19 cellular contexts compared by ENCODE assay signal in genomic region chr6:78533876-78534275, GRCh38.
DNase-seq lines count a peak whose midpoint lies in the region; ATAC-seq and TF ChIP-seq lines count a peak whose summit lies in the region.
"Had no signal": no experiment of that assay in that cellular context is flagged by ENCODE, and none has a peak within 500 bp of the region (broad histone marks: within the 10 kb centered on the region; RNA-seq: fewer than 3 reads in every experiment).

No MANE protein-coding gene starts in this region.

- H3K9me3 ChIP-seq in gastrocnemius medialis = no peaks in the 10 kb centered on the region
- H3K9me3 ChIP-seq: BE2C; BLaER1 treated with 17β-estradiol and CSF1 and Interleukin-3, amounts not matched to agents 10 nM and 100 nM had no signal

- no peak for TF ChIP-seq POLR2A in gastrocnemius medialis (IDR thresholded peaks at IDR 0.05)

- no peak for ATAC-seq in gastrocnemius medialis
- ATAC-seq: GM12878 had no signal

- no peak for TF ChIP-seq CTCF in gastrocnemius medialis (IDR thresholded peaks at IDR 0.05 in 4 of 5, conservative IDR thresholded peaks at IDR 0.05 in 1 of 5)

- no peaks in the 10 kb centered on the region for H3K36me3 ChIP-seq in gastrocnemius medialis
- H3K36me3 ChIP-seq: BE2C; BLaER1 treated with 17β-estradiol and CSF1 and Interleukin-3, amounts not matched to agents 10 nM and 100 nM had no signal

- H3K27me3 ChIP-seq in gastrocnemius medialis = no peaks in the 10 kb centered on the region
- H3K27me3 ChIP-seq: BE2C; BLaER1 treated with 17β-estradiol and CSF1 and Interleukin-3, amounts not matched to agents 10 nM and 100 nM had no signal

- no peak overlapping the region for H3K27ac ChIP-seq in gastrocnemius medialis
- H3K27ac ChIP-seq: BLaER1 treated with 17β-estradiol and CSF1 and Interleukin-3, amounts not matched to agents 10 nM and 100 nM; GM23248 had no signal

- no peak overlapping the region for H3K4me3 ChIP-seq in gastrocnemius medialis
- H3K4me3 ChIP-seq: BLaER1 treated with 17β-estradiol and CSF1 and Interleukin-3, amounts not matched to agents 10 nM and 100 nM; GM12878; GM23248 had no signal

- intact Hi-C loops in gastrocnemius medialis (cut with DNase I; ENCODE audit: low total_unique reads) = no loop called here

- no peaks in the 10 kb centered on the region for H3K4me1 ChIP-seq in gastrocnemius medialis
- H3K4me1 ChIP-seq: BE2C; BLaER1 treated with 17β-estradiol and CSF1 and Interleukin-3, amounts not matched to agents 10 nM and 100 nM had no signal

- DNase-seq in dermis blood vessel endothelial cell (peak; percentile 21), lung microvascular endothelial cell (ENCODE audit: low read depth in 2 of 2) (peak; percentile 35 to 43), pulmonary artery endothelial cell (ENCODE audit: low read depth, low spot score) (peak; percentile 4), gastrocnemius medialis (no peak), AG08396 (ENCODE audit: low spot score) (no peak), NK-92 (lab: John Stamatoyannopoulos, UW; ENCODE audit: unreplicated experiment) (no peak)
- DNase-seq: AML-193; BE2C; CD4-positive, alpha-beta T cell; CD8-positive, alpha-beta memory T cell; DMS 273 treated with DMSO at 0.1 percent for 48 hours; DMS79; EL; GDM1; GM23248; H7; HCEC 1CT had no signal

- in situ Hi-C loops in gastrocnemius medialis (cut with MboI; ENCODE audit: low sequenced_read_pairs in 4 of 4) = no loop called here

Comparison
In these comparisons a context has a peak if more than half of its experiments do, and no peak if none do; other contexts are left out.
1. DNase-seq: peak in dermis blood vessel endothelial cell (single experiment), lung microvascular endothelial cell (2 of 2) and pulmonary artery endothelial cell (single experiment); none in gastrocnemius medialis (0 of 2), AG08396 (single experiment) and NK-92 (single experiment).